In genomic region chr19:40403262-40403984, GRCh38 we compare ENCODE assay signal across 8 cellular contexts. TPM values are rescaled to one million over a fixed set of nuclear protein-coding genes. Genes with fewer than 3 reads are reported as not detected.
DNase-seq lines count a peak whose midpoint lies in the region; ATAC-seq and TF ChIP-seq lines count a peak whose summit lies in the region.

No MANE protein-coding gene starts in this region.

- TF ChIP-seq CTCF in vagina (IDR thresholded peaks at IDR 0.05), result no peak

- H3K27me3 ChIP-seq in MG63, result no peaks in the 10 kb centered on the region
- no peaks in the 10 kb centered on the region for H3K27me3 ChIP-seq in vagina

- H3K9me3 ChIP-seq in MG63 (no peaks in the 10 kb centered on the region), vagina (no peaks in the 10 kb centered on the region)

- H3K36me3 ChIP-seq in MG63, result no peaks in the 10 kb centered on the region
- no peaks in the 10 kb centered on the region for H3K36me3 ChIP-seq in vagina

- DNase-seq in Daoy (ENCODE audit: low read depth), result peak; percentile 95
- peak; percentile 53 for DNase-seq in GOT3 (lab: John Stamatoyannopoulos, UW)
- peak; percentile 97 for DNase-seq in MG63
- peak; percentile 91 for DNase-seq in SW480 (ENCODE audit: low spot score)
- peak; percentile 46 for DNase-seq in activated naive CD8-positive, alpha-beta T cell treated with anti-CD3 and anti-CD28 coated beads, Interleukin-2, amount 50 U/mL, for 16 hours (ENCODE audit: low read depth, low spot score)
- peak; percentile 93 for DNase-seq in left cardiac atrium
- DNase-seq in pulmonary artery endothelial cell (ENCODE audit: low read depth, low spot score), result peak; percentile 66
- no peak for DNase-seq in vagina (ENCODE audit: extremely low spot score in 2 of 2)

- intact Hi-C loops in left cardiac atrium (cut with DNase I) (no loop called here), vagina (cut with DNase I) (no loop called here)

- peak; percentile 93 to 97 for ATAC-seq in left cardiac atrium

- peak in 1 of 2 donors; percentile 57 for TF ChIP-seq POLR2A in vagina (IDR thresholded peaks at IDR 0.05)

- peak overlapping the region; percentile 91 for H3K27ac ChIP-seq in vagina

- H3K4me1 ChIP-seq in vagina, result peaks cover 23% of the 10 kb centered on the region

- H3K4me3 ChIP-seq in MG63 (peak overlapping the region; percentile 63), vagina (peak overlapping the region; percentile 65 to 85)

RNA-seq across cellular contexts. Expression of gene PRX, which starts 9.8 kb away (rescaled TPM):
- total RNA-seq in Daoy (2014; rRNA removed; shearing (Covaris generic)), result 0.71 and 1.6 TPM in 2 replicates
- total RNA-seq in MG63 (2014; rRNA removed; shearing (Covaris generic); ENCODE audit: low replicate concordance), result 5.6 and 6.3 TPM in 2 replicates
- total RNA-seq in left cardiac atrium (1 to 10 TPM; 2.8 to 3.6 TPM), pulmonary artery endothelial cell (1.0 and 1.2 TPM in 2 replicates), vagina (3.2 TPM)

RNA-seq across cellular contexts. Expression of gene HIPK4, which starts 13.4 kb away (rescaled TPM):
- total RNA-seq in Daoy (2014; rRNA removed; shearing (Covaris generic)), result under 0.01 TPM in 1 of 2 replicates, not detected in the other
- 0.22 and 0.69 TPM in 2 replicates for total RNA-seq in MG63 (2014; rRNA removed; shearing (Covaris generic); ENCODE audit: low replicate concordance)
- total RNA-seq in left cardiac atrium (under 1 TPM; 0.09 to 0.10 TPM), pulmonary artery endothelial cell (0.07 TPM in 1 of 2 replicates, not detected in the other), vagina (0.74 TPM)

RNA-seq across cellular contexts. Expression of gene SERTAD1, which starts 22.4 kb away (rescaled TPM):
- total RNA-seq in Daoy (2014; rRNA removed; shearing (Covaris generic)), result 21.1 and 29.2 TPM in 2 replicates
- 19.1 and 35.3 TPM in 2 replicates for total RNA-seq in MG63 (2014; rRNA removed; shearing (Covaris generic); ENCODE audit: low replicate concordance)
- total RNA-seq in left cardiac atrium, result 10 to 100 TPM in 1 of 2 donors, 1 to 10 TPM in 1; 9.4 to 17.0 TPM
- 18.8 and 22.9 TPM in 2 replicates for total RNA-seq in pulmonary artery endothelial cell
- total RNA-seq in vagina, result 14.2 TPM

RNA-seq across cellular contexts. Expression of gene SERTAD3, which starts 40.7 kb away (rescaled TPM):
- 13.8 and 16.8 TPM in 2 replicates for total RNA-seq in Daoy (2014; rRNA removed; shearing (Covaris generic))
- 15.9 and 38.3 TPM in 2 replicates for total RNA-seq in MG63 (2014; rRNA removed; shearing (Covaris generic); ENCODE audit: low replicate concordance)
- total RNA-seq in left cardiac atrium, result 10 to 100 TPM; 29.1 to 41.2 TPM
- total RNA-seq in pulmonary artery endothelial cell, result 17.1 and 21.0 TPM in 2 replicates
- 42.0 TPM for total RNA-seq in vagina

RNA-seq across cellular contexts. Expression of gene PLD3, which starts 54.9 kb away (rescaled TPM):
- total RNA-seq in Daoy (2014; rRNA removed; shearing (Covaris generic)), result 118 and 121 TPM in 2 replicates
- 141 and 144 TPM in 2 replicates for total RNA-seq in MG63 (2014; rRNA removed; shearing (Covaris generic); ENCODE audit: low replicate concordance)
- total RNA-seq in left cardiac atrium (100 to 1,000 TPM; 193 to 202 TPM), pulmonary artery endothelial cell (91.0 and 155 TPM in 2 replicates), vagina (177 TPM)

Comparison
In these comparisons a context has a peak if more than half of its experiments do, and no peak if none do; other contexts are left out.
1. DNase-seq: peak in Daoy (single experiment), GOT3 (single experiment), MG63 (single experiment), SW480 (single experiment), activated naive CD8-positive, alpha-beta T cell treated with anti-CD3 and anti-CD28 coated beads, Interleukin-2, amount 50 U/mL, for 16 hours (single experiment), left cardiac atrium (single experiment) and pulmonary artery endothelial cell (single experiment); none in vagina (0 of 2).